In the genomic region with DNA sequence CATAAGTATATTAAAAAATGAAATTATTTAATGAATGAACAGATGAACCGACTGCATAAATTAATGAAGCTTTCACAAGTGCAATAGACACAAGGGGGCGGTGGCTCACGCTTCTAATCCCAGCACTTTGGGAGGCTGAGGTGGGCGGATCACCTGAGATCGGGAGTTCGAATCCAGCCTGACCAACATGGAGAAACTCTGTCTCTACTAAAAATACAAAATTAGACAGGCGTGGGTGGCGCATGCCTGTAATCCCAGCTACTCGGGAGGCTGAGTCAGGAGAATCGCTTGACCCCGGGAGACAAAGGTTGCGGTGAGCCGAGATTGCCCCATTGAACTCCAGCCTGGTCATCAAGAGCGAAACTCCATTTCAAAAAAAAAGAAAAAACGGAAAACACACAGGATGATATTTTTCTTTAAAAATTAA, we compare ENCODE assay signal across 2 cellular contexts. TPM values are rescaled to one million over a fixed set of nuclear protein-coding genes. Genes with fewer than 3 reads are reported as not detected.
"Had no signal": no experiment of that assay in that cellular context is flagged by ENCODE, and none has a peak within 500 bp of the region (broad histone marks: within the 10 kb centered on the region; RNA-seq: fewer than 3 reads in every experiment).

No MANE protein-coding gene starts in this region.

RNA-seq across cellular contexts. Expression of a gene that starts 34.4 kb away (rescaled TPM):
- total RNA-seq: pulmonary artery endothelial cell had no signal
- polyA plus RNA-seq: heart right ventricle had no signal
